Comparison of ENCODE assay signal across 8 cellular contexts in genomic region chr9:128339761-128340690, GRCh38. TPM values are rescaled to one million over a fixed set of nuclear protein-coding genes. Genes with fewer than 3 reads are reported as not detected.
DNase-seq lines count a peak whose midpoint lies in the region; ATAC-seq and TF ChIP-seq lines count a peak whose summit lies in the region.

Gene SLC27A4, plus strand, starts transcription at chr9:128340527. Its CDS starts 2,606 bp downstream, at chr9:128343133.

- no peak within 1 kb of the TSS for H4K5ac ChIP-seq in mesendoderm (ENCODE audit: low read length)

- H2AK5ac ChIP-seq in mesendoderm (ENCODE audit: low read length): no peak within 1 kb of the TSS

- H3K4me3 ChIP-seq in BE2C (ENCODE audit: low read depth, low read length) (peak within 1 kb of the TSS; percentile 92), endocrine pancreas (ENCODE audit: control insufficient read depth, insufficient read depth, low read length) (no peak within 1 kb of the TSS), mesendoderm (ENCODE audit: low read length) (peak within 1 kb of the TSS; percentile 64)

- H3K56ac ChIP-seq in mesendoderm (ENCODE audit: low read length): peak within 1 kb of the TSS; percentile 89

- no peak for TF ChIP-seq CTCF in BE2C (IDR thresholded peaks at IDR 0.05; ENCODE audit: low read depth, low read length)

- H3K36me3 ChIP-seq in BE2C (peaks cover 18% of the 10 kb centered on the region), endocrine pancreas (ENCODE audit: control insufficient read depth, insufficient read depth, low read length) (no peaks in the 10 kb centered on the region), mesendoderm (ENCODE audit: control insufficient read depth, insufficient read depth, low read length) (no peaks in the 10 kb centered on the region)

- peak within 1 kb of the TSS; percentile 96 for H3K9ac ChIP-seq in endocrine pancreas (ENCODE audit: control insufficient read depth, insufficient read depth, low read length)
- peak within 1 kb of the TSS; percentile 78 for H3K9ac ChIP-seq in mesendoderm (ENCODE audit: low read length)

- H4K8ac ChIP-seq in mesendoderm (ENCODE audit: low read depth, low read length): no peak within 1 kb of the TSS

- peaks cover 2% of the 10 kb centered on the region for H3K79me1 ChIP-seq in mesendoderm (ENCODE audit: low read length)

- no peak within 1 kb of the TSS for H2BK120ac ChIP-seq in mesendoderm (ENCODE audit: low read depth, low read length)

- H3K27me3 ChIP-seq in BE2C: no peaks in the 10 kb centered on the region
- H3K27me3 ChIP-seq in endocrine pancreas (ENCODE audit: control insufficient read depth, insufficient read depth, low read length): no peaks in the 10 kb centered on the region
- no peaks in the 10 kb centered on the region for H3K27me3 ChIP-seq in mesendoderm (ENCODE audit: insufficient read depth, low read length, poor library complexity)

- peak within 1 kb of the TSS; percentile 31 for H3K27ac ChIP-seq in mesendoderm (ENCODE audit: low read depth, low read length)

- TF ChIP-seq POLR2A in GM19193 (IDR thresholded peaks at IDR 0.05; ENCODE audit: extremely low read depth, insufficient read depth, insufficient read length): peak; percentile 22

- H3K4me1 ChIP-seq in BE2C: no peaks in the 10 kb centered on the region; the same call in 1 of the 2 replicates
- H3K4me1 ChIP-seq in endocrine pancreas (ENCODE audit: control insufficient read depth, insufficient read depth, low read length): no peaks in the 10 kb centered on the region
- H3K4me1 ChIP-seq in mesendoderm (ENCODE audit: control insufficient read depth, low read depth, low read length): peaks cover 2% of the 10 kb centered on the region

- no peak within 1 kb of the TSS for H3K23ac ChIP-seq in mesendoderm (ENCODE audit: low read length)

- peak within 1 kb of the TSS; percentile 99 for H3K4me2 ChIP-seq in mesendoderm (ENCODE audit: low read length)

- WGBS in mesendoderm (ENCODE audit: extremely low coverage, insufficient coverage, low lambda C conversion rate): no CpG with 5 or more reads among the region's 75 CpGs

- peak within 1 kb of the TSS; percentile 60 for H3K18ac ChIP-seq in mesendoderm (ENCODE audit: low read length)

- no peak within 1 kb of the TSS for H2BK15ac ChIP-seq in mesendoderm (replicated peaks; ENCODE audit: low read depth)

- DNase-seq in BE2C (peak; percentile 88), NOMO-1 (lab: John Stamatoyannopoulos, UW; ENCODE audit: unreplicated experiment in 2 of 2) (peak; percentile 77 to 91), mesendoderm (peak; percentile 95)
- DNase-seq in activated CD8-positive, alpha-beta memory T cell treated with anti-CD3 and anti-CD28 coated beads for 48 hours (ENCODE audit: low read depth in 2 of 3, low spot score in 2 of 3): peak; percentile 61 to 72 (median 62)
- DNase-seq in stimulated activated CD8-positive, alpha-beta memory T cell treated with anti-CD3 and anti-CD28 coated beads, Interleukin-15, amount 100 ng/mL, for 1 hour (ENCODE audit: low read depth): peak; percentile 46

- no peak within 1 kb of the TSS for H3K4ac ChIP-seq in mesendoderm (ENCODE audit: low read depth, low read length)

- H3K9me3 ChIP-seq in BE2C: no peaks in the 10 kb centered on the region
- H3K9me3 ChIP-seq in endocrine pancreas (ENCODE audit: control insufficient read depth, low read length): no peaks in the 10 kb centered on the region

- no peaks in the 10 kb centered on the region for H3K79me2 ChIP-seq in mesendoderm (ENCODE audit: control insufficient read depth, insufficient read depth, low read length)

- no peak within 1 kb of the TSS for H2BK5ac ChIP-seq in mesendoderm (ENCODE audit: low read length)

- peak; percentile 56 for ATAC-seq in HG03457 (IDR thresholded peaks at IDR 0.05; ENCODE audit: unreplicated experiment)

RNA-seq across cellular contexts. Expression of gene SLC27A4, which starts in this region (rescaled TPM):
- 74.4 TPM for polyA plus RNA-seq in BE2C (2012; ENCODE audit: insufficient read depth, insufficient read length, low read depth)
- polyA plus RNA-seq in mesendoderm (2013, experiment 1 of 2): 19.7 TPM
- 19.5 TPM for polyA plus RNA-seq in mesendoderm (2013, experiment 2 of 2)
